ENCODE assay signal across 21 cellular contexts in genomic region chr1:43273708-43274107, GRCh38. TPM values are rescaled to one million over a fixed set of nuclear protein-coding genes. Genes with fewer than 3 reads are reported as not detected.
DNase-seq lines count a peak whose midpoint lies in the region; ATAC-seq and TF ChIP-seq lines count a peak whose summit lies in the region.
"Had no signal": no experiment of that assay in that cellular context is flagged by ENCODE, and none has a peak within 500 bp of the region (broad histone marks: within the 10 kb centered on the region; RNA-seq: fewer than 3 reads in every experiment).

No MANE protein-coding gene starts in this region.

- no peak overlapping the region for H3K18ac ChIP-seq in mesenchymal stem cell (ENCODE audit: low read depth in 1 of 2, low read length in 2 of 2)

- H3K23ac ChIP-seq in mesenchymal stem cell (ENCODE audit: low read length in 2 of 2): no peak overlapping the region

- in situ Hi-C loops in GM13976 (cut with MboI; ENCODE audit: low sequenced_read_pairs, unreplicated experiment): no loop called here

- H4K8ac ChIP-seq in mesenchymal stem cell (ENCODE audit: low read length): peak overlapping the region; percentile 92

- H3K4ac ChIP-seq in mesenchymal stem cell (ENCODE audit: low read depth in 1 of 2, low read length in 2 of 2): no peak overlapping the region

- H4K91ac ChIP-seq in mesenchymal stem cell (ENCODE audit: low read length): no peak overlapping the region

- no peak overlapping the region for H2AFZ ChIP-seq in mesenchymal stem cell (ENCODE audit: low read depth, low read length)

- H2BK120ac ChIP-seq in mesenchymal stem cell (ENCODE audit: low read depth, low read length): no peak overlapping the region

- H2BK15ac ChIP-seq in mesenchymal stem cell (ENCODE audit: low read depth, poor library complexity, severe bottlenecking): no peak overlapping the region

- DNase-seq in GM13976 (ENCODE audit: low spot score) (peak; percentile 16), mesenchymal stem cell (no peak), NCI-H446 treated with DMSO at 0.1 percent for 48 hours (lab: John Stamatoyannopoulos, UW) (no peak), SW 1271 (lab: John Stamatoyannopoulos, UW) (no peak)
- DNase-seq: activated CD4-positive, alpha-beta T cell treated with anti-CD3 and anti-CD28 coated beads for 1 hour; effector memory CD8-positive, alpha-beta T cell; glutamatergic neuron; left ventricle myocardium inferior; NCI-H1105; psoas muscle had no signal

- no peak overlapping the region for H2AK5ac ChIP-seq in mesenchymal stem cell (ENCODE audit: low read length, severe bottlenecking)

- TF ChIP-seq CTCF in GM13976 (IDR thresholded peaks at IDR 0.05; ENCODE audit: borderline replicate concordance, control extremely low read depth, extremely low read depth, insufficient read depth, missing control alignments): no peak

- H3K9ac ChIP-seq in BLaER1 treated with 17β-estradiol and CSF1 and Interleukin-3, amounts not matched to agents 10 nM and 100 nM: peak overlapping the region in 7 of 11 experiments; percentile 26 to 71 (median 55); a peak in 6 of 22 replicates
- no peak overlapping the region for H3K9ac ChIP-seq in mesenchymal stem cell (ENCODE audit: low read length)

- H3K36me3 ChIP-seq in BLaER1 treated with 17β-estradiol and CSF1 and Interleukin-3, amounts not matched to agents 10 nM and 100 nM: no peaks in the 10 kb centered on the region; a peak in 1 of 22 replicates
- H3K36me3 ChIP-seq in mesenchymal stem cell (ENCODE audit: control insufficient read depth in 1 of 2, insufficient read depth in 2 of 2, low read depth in 1 of 2, low read length in 2 of 2): peaks cover 0 to 7% of the 10 kb centered on the region in 2 experiments
- H3K36me3 ChIP-seq: left ventricle myocardium inferior had no signal

- peaks cover 11 to 41% (median 25%) of the 10 kb centered on the region in 10 experiments for H3K4me1 ChIP-seq in BLaER1 treated with 17β-estradiol and CSF1 and Interleukin-3, amounts not matched to agents 10 nM and 100 nM
- H3K4me1 ChIP-seq in mesenchymal stem cell (ENCODE audit: control insufficient read depth, insufficient read depth, low read depth, low read length): peaks cover 8% of the 10 kb centered on the region
- H3K4me1 ChIP-seq: psoas muscle had no signal

- peak overlapping the region in 10 of 11 experiments; percentile 64 to 92 (median 82); a peak in 19 of 22 replicates for H3K27ac ChIP-seq in BLaER1 treated with 17β-estradiol and CSF1 and Interleukin-3, amounts not matched to agents 10 nM and 100 nM
- H3K27ac ChIP-seq in cingulate gyrus (ENCODE audit: low read depth, low read length): peak overlapping the region; percentile 99
- H3K27ac ChIP-seq in mesenchymal stem cell (ENCODE audit: low read length, poor library complexity, severe bottlenecking): no peak overlapping the region
- H3K27ac ChIP-seq: psoas muscle had no signal

- no peaks in the 10 kb centered on the region for H3K27me3 ChIP-seq in BLaER1 treated with 17β-estradiol and CSF1 and Interleukin-3, amounts not matched to agents 10 nM and 100 nM
- H3K27me3 ChIP-seq in mesenchymal stem cell (ENCODE audit: control insufficient read depth in 1 of 2, insufficient read depth in 1 of 2, low read length in 2 of 2): peaks cover 15 to 34% of the 10 kb centered on the region in 2 experiments

- H3K4me3 ChIP-seq in BLaER1 treated with 17β-estradiol and CSF1 and Interleukin-3, amounts not matched to agents 10 nM and 100 nM: no peak overlapping the region
- no peak overlapping the region for H3K4me3 ChIP-seq in mesenchymal stem cell (ENCODE audit: insufficient read depth in 1 of 2, low read depth in 1 of 2, low read length in 2 of 2)
- H3K4me3 ChIP-seq: left ventricle myocardium inferior, psoas muscle, smooth muscle cell had no signal

- H3K79me1 ChIP-seq in mesenchymal stem cell (replicated peaks; ENCODE audit: low read length, poor library complexity, severe bottlenecking): no peaks in the 10 kb centered on the region

- H4K20me1 ChIP-seq in BLaER1 treated with 17β-estradiol and CSF1 and Interleukin-3, amounts not matched to agents 10 nM and 100 nM: no peaks in the 10 kb centered on the region

- no peak overlapping the region for H2BK12ac ChIP-seq in mesenchymal stem cell (ENCODE audit: low read length in 2 of 2)

- 100% methylated on average over 1 of the region's 7 CpGs for WGBS in mesenchymal stem cell

- peak overlapping the region in 10 of 11 experiments; percentile 47 to 88 (median 77); a peak in 18 of 22 replicates for H3K4me2 ChIP-seq in BLaER1 treated with 17β-estradiol and CSF1 and Interleukin-3, amounts not matched to agents 10 nM and 100 nM
- no peak overlapping the region for H3K4me2 ChIP-seq in mesenchymal stem cell (ENCODE audit: low read length, poor library complexity, severe bottlenecking)
- H3K4me2 ChIP-seq: smooth muscle cell had no signal

- ATAC-seq in esophagus mucosa (no peak), HG03469 (IDR thresholded peaks at IDR 0.05; ENCODE audit: unreplicated experiment) (no peak)
- ATAC-seq: SK-N-SH treated with all-trans-retinoic acid at 6 μM for 48 hours had no signal

- H3K14ac ChIP-seq in mesenchymal stem cell (ENCODE audit: low read length in 2 of 2): no peak overlapping the region

- peaks cover 0 to 10% (median 0%) of the 10 kb centered on the region in 11 experiments; a peak in 4 of 22 replicates for H3K9me3 ChIP-seq in BLaER1 treated with 17β-estradiol and CSF1 and Interleukin-3, amounts not matched to agents 10 nM and 100 nM (replicated peaks in 1 of 11)
- H3K9me3 ChIP-seq in mesenchymal stem cell (ENCODE audit: control insufficient read depth, low read length): no peaks in the 10 kb centered on the region
- H3K9me3 ChIP-seq: left ventricle myocardium inferior, psoas muscle had no signal

- H2BK5ac ChIP-seq in mesenchymal stem cell (ENCODE audit: low read depth, low read length, poor library complexity, severe bottlenecking): no peak overlapping the region

RNA-seq across cellular contexts. Expression of gene TMEM125, which starts 3.9 kb away (rescaled TPM):
- 0.03 TPM for polyA plus RNA-seq in mesenchymal stem cell (2013, experiment 1 of 2)
- polyA plus RNA-seq in mesenchymal stem cell (2013, experiment 2 of 2): 0.04 TPM
- 10.8 TPM for total RNA-seq in esophagus mucosa
- total RNA-seq: Daoy, left ventricle myocardium inferior, NCI-H460, psoas muscle had no signal
- polyA plus RNA-seq: psoas muscle had no signal

RNA-seq across cellular contexts. Expression of gene C1orf210, which starts 11.7 kb away (rescaled TPM):
- polyA plus RNA-seq in mesenchymal stem cell (2013, experiment 1 of 2): not detected
- not detected for polyA plus RNA-seq in mesenchymal stem cell (2013, experiment 2 of 2)
- 15.2 TPM for total RNA-seq in esophagus mucosa
- total RNA-seq: activated naive CD4-positive, alpha-beta T cell treated with anti-CD3 and anti-CD28 coated beads for 36 hours; cerebellum; Daoy; left ventricle myocardium inferior; neural crest cell; psoas muscle had no signal

RNA-seq across cellular contexts. Expression of gene TIE1, which starts 27.1 kb away (rescaled TPM):
- polyA plus RNA-seq in mesenchymal stem cell (2013, experiment 1 of 2): 0.06 TPM
- 0.15 TPM for polyA plus RNA-seq in mesenchymal stem cell (2013, experiment 2 of 2)
- 4.1 TPM for total RNA-seq in esophagus mucosa
- total RNA-seq: activated naive CD4-positive, alpha-beta T cell treated with anti-CD3 and anti-CD28 coated beads for 36 hours; NCI-H460 had no signal
